23 cellular contexts compared by ENCODE assay signal in the genomic region with DNA sequence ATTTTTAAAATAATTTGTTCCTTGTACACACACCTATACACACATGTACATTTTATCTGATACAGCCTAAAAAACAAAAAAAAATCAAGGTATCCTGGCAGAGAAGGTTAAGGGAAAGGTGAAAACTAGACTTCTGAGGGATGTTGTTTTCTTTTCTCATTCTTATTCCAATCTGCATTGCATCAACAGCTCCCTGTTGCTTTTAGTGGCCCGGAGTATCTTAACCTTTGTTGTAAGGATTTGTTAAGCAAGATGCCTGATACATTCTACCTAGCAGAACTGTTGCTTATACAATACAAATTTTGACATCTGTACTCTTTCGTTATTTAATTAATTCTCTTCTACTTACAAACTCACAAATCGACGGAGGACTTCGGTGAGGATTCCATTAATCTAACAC.
"Had no signal": no experiment of that assay in that cellular context is flagged by ENCODE, and none has a peak within 500 bp of the region (broad histone marks: within the 10 kb centered on the region; RNA-seq: fewer than 3 reads in every experiment).

No MANE protein-coding gene starts in this region.

- ATAC-seq: HepG2, Panc1, PC-3, Right ventricle myocardium inferior, SK-N-SH treated with all-trans-retinoic acid at 6 μM for 48 hours had no signal

- H3K27ac ChIP-seq: SJCRH30 had no signal

- H3K4me3 ChIP-seq: MG63, SJCRH30 had no signal

- H3K27me3 ChIP-seq: MG63, SJCRH30 had no signal

- H3K9me3 ChIP-seq: MG63, SJCRH30 had no signal

- H3K36me3 ChIP-seq: MG63, SJCRH30 had no signal

- DNase-seq: Karpas-422, KG1, MG63, NCI-H1092, NCI-H1105 treated with DMSO at 0.1 percent for 48 hours, NCI-H1417 treated with DMSO at 0.1 percent for 48 hours, NCI-H146, NCI-H1694 treated with DMSO at 0.1 percent for 48 hours, NCI-H1930, NCI-H2081, NCI-H2171, NCI-H226, NCI-H446, NCI-H510A, NCI-H524 treated with DMSO at 0.1 percent for 48 hours, NCI-H774, PC-3, SHP77 treated with DMSO at 0.1 percent for 48 hours, SJCRH30 had no signal

- FAIRE-seq: HepG2 had no signal

- H3K4me1 ChIP-seq: SJCRH30 had no signal
